Comparison of ENCODE assay signal across 9 cellular contexts in genomic region chr3:150764607-150765366, GRCh38. TPM values are rescaled to one million over a fixed set of nuclear protein-coding genes. Genes with fewer than 3 reads are reported as not detected.
A peak's percentile ranks its signal among the peaks of the same experiment; 100 is the strongest.
DNase-seq lines count a peak whose midpoint lies in the region; ATAC-seq, FAIRE-seq and TF ChIP-seq lines count a peak whose summit lies in the region.
"Had no signal": no experiment of that assay in that cellular context is flagged by ENCODE, and none has a peak within 500 bp of the region (broad histone marks: within the 10 kb centered on the region; RNA-seq: fewer than 3 reads in every experiment).

No MANE protein-coding gene starts in this region.

- DNase-seq in activated CD4-positive, alpha-beta T cell treated with anti-CD3 and anti-CD28 coated beads, Interleukin-2, amount 10 ng/mL, durations not matched to agents 7 days and 5 days: no peak
- no peak for DNase-seq in activated CD4-positive, alpha-beta T cell treated with anti-CD3 and anti-CD28 coated beads for 1 hour
- DNase-seq in activated CD4-positive, alpha-beta memory T cell treated with anti-CD3 and anti-CD28 coated beads, Interleukin-2, amount 10 ng/mL, durations not matched to agents 7 days and 5 days: no peak
- no peak for DNase-seq in HepG2 (ENCODE audit: low spot score)
- DNase-seq in thoracic aorta (ENCODE audit: low spot score): no peak

- H4K20me1 ChIP-seq in HepG2 (ENCODE audit: insufficient read depth, low read length): peaks cover 19% of the 10 kb centered on the region

- CTCF ChIA-PET in activated CD4-positive, alpha-beta T cell treated with anti-CD3 and anti-CD28 coated beads, Interleukin-2, amount 10 ng/mL, durations not matched to agents 7 days and 5 days (lab: Charles Lee): interaction anchor here (0.5 to 5.5 kb wide), 9 partner anchors 9 to 1109 kb away, joined by 3 to 61 read pairs (median 3); partner anchors contain the start of gene SERP1
- CTCF ChIA-PET in activated CD4-positive, alpha-beta memory T cell treated with anti-CD3 and anti-CD28 coated beads, Interleukin-2, amount 10 ng/mL, durations not matched to agents 7 days and 5 days (lab: Charles Lee): interaction anchor here (0.8 to 5.1 kb wide), 11 partner anchors 12 to 356 kb away, joined by 3 to 29 read pairs (median 4); partner anchors contain the start of gene ERICH6
- CTCF ChIA-PET in HepG2 (lab: Yijun Ruan, JAX; ENCODE audit: low intra/inter-chr PET ratio, low total read pairs): interaction anchor here (1.2 to 1.4 kb wide), 2 partner anchors 15 to 44 kb away, joined by 4 to 5 read pairs; no protein-coding TSS in a partner anchor

- peak overlapping the region; percentile 92 for H3K4me3 Mint-ChIP-seq in activated CD4-positive, alpha-beta T cell treated with anti-CD3 and anti-CD28 coated beads, Interleukin-2, amount 10 ng/mL, durations not matched to agents 7 days and 5 days
- peak overlapping the region; percentile 97 for H3K4me3 Mint-ChIP-seq in activated CD4-positive, alpha-beta memory T cell treated with anti-CD3 and anti-CD28 coated beads, Interleukin-2, amount 10 ng/mL, durations not matched to agents 7 days and 5 days

- H3K4me1 ChIP-seq in HepG2 (ENCODE audit: insufficient read depth, low read length) (peaks cover 56% of the 10 kb centered on the region), thoracic aorta (ENCODE audit: control insufficient read depth in 1 of 2, low read depth in 2 of 2) (peaks cover 9 to 26% of the 10 kb centered on the region in 2 donors)

- H3K36me3 Mint-ChIP-seq in activated CD4-positive, alpha-beta T cell treated with anti-CD3 and anti-CD28 coated beads, Interleukin-2, amount 10 ng/mL, durations not matched to agents 7 days and 5 days (ENCODE audit: low read depth): peaks cover 17% of the 10 kb centered on the region
- H3K36me3 Mint-ChIP-seq in activated CD4-positive, alpha-beta memory T cell treated with anti-CD3 and anti-CD28 coated beads, Interleukin-2, amount 10 ng/mL, durations not matched to agents 7 days and 5 days (ENCODE audit: low read depth): peaks cover 18% of the 10 kb centered on the region

- H3K9ac ChIP-seq in HepG2 (ENCODE audit: insufficient read depth, low read depth, low read length): peak overlapping the region; percentile 99

- H3K9me3 ChIP-seq in HepG2 (ENCODE audit: low read length) (no peaks in the 10 kb centered on the region), thoracic aorta (no peaks in the 10 kb centered on the region)

- H3K4me3 ChIP-seq in HepG2 (replicated peaks in 1 of 3; ENCODE audit: insufficient read depth in 1 of 3, low read depth in 2 of 3, low read length in 3 of 3) (peak overlapping the region; percentile 97 to 100 (median 98); a peak in 5 of 6 replicates), thoracic aorta (peak overlapping the region; percentile 84)

- in situ Hi-C loops in HepG2 (cut with HindIII; ENCODE audit: extremely low pct_ligation_motif_present, low pct_unique_long_range_greater_than_20kb): no loop called here

- FAIRE-seq in HepG2 (lab: Jason Lieb, UNC): no peak
- FAIRE-seq: urothelium cell line had no signal

- no peak overlapping the region for H2AFZ ChIP-seq in HepG2 (ENCODE audit: low read length)

- H3K27ac ChIP-seq in HepG2 (ENCODE audit: extremely low read length, insufficient read depth, low read length) (peak overlapping the region; percentile 99), thoracic aorta (peak overlapping the region; percentile 92 to 94)

- no peak for TF ChIP-seq RAD21 in HepG2 (CRISPR knock-in tag; IDR thresholded peaks at IDR 0.05)

- peaks cover 42% of the 10 kb centered on the region for H3K79me2 ChIP-seq in HepG2 (ENCODE audit: insufficient read depth, low read length)

- peak overlapping the region; percentile 83 for H3K4me2 ChIP-seq in HepG2 (ENCODE audit: low read depth, low read length)

- no peaks in the 10 kb centered on the region for H3K9me3 Mint-ChIP-seq in activated CD4-positive, alpha-beta T cell treated with anti-CD3 and anti-CD28 coated beads, Interleukin-2, amount 10 ng/mL, durations not matched to agents 7 days and 5 days
- H3K9me3 Mint-ChIP-seq in activated CD4-positive, alpha-beta memory T cell treated with anti-CD3 and anti-CD28 coated beads, Interleukin-2, amount 10 ng/mL, durations not matched to agents 7 days and 5 days: no peaks in the 10 kb centered on the region

- H3K4me1 Mint-ChIP-seq in activated CD4-positive, alpha-beta T cell treated with anti-CD3 and anti-CD28 coated beads, Interleukin-2, amount 10 ng/mL, durations not matched to agents 7 days and 5 days: peaks cover 34% of the 10 kb centered on the region
- H3K4me1 Mint-ChIP-seq in activated CD4-positive, alpha-beta memory T cell treated with anti-CD3 and anti-CD28 coated beads, Interleukin-2, amount 10 ng/mL, durations not matched to agents 7 days and 5 days: peaks cover 34% of the 10 kb centered on the region

- H3K27me3 Mint-ChIP-seq in activated CD4-positive, alpha-beta T cell treated with anti-CD3 and anti-CD28 coated beads, Interleukin-2, amount 10 ng/mL, durations not matched to agents 7 days and 5 days: no peaks in the 10 kb centered on the region
- no peaks in the 10 kb centered on the region for H3K27me3 Mint-ChIP-seq in activated CD4-positive, alpha-beta memory T cell treated with anti-CD3 and anti-CD28 coated beads, Interleukin-2, amount 10 ng/mL, durations not matched to agents 7 days and 5 days

- POLR2A ChIA-PET in activated CD4-positive, alpha-beta T cell treated with anti-CD3 and anti-CD28 coated beads, Interleukin-2, amount 10 ng/mL, durations not matched to agents 7 days and 5 days (lab: Charles Lee): no interaction called here
- POLR2A ChIA-PET in activated CD4-positive, alpha-beta memory T cell treated with anti-CD3 and anti-CD28 coated beads, Interleukin-2, amount 10 ng/mL, durations not matched to agents 7 days and 5 days (lab: Charles Lee): interaction anchor here (0.6 to 8.3 kb wide), 26 partner anchors 10 to 440 kb away, joined by 3 to 156 read pairs (median 10); partner anchors contain the start of genes EIF2A, ERICH6, GPR171 and MED12L
- POLR2A ChIA-PET in HepG2 (lab: Yijun Ruan, JAX): interaction anchor here (0.8 to 10.5 kb wide), 13 partner anchors 8 to 413 kb away, joined by 3 to 265 read pairs (median 16); partner anchors contain the start of genes ERICH6, SELENOT and TSC22D2

- TF ChIP-seq EP300 in HepG2 (IDR thresholded peaks at IDR 0.05; ENCODE audit: low read depth in 2 of 2, low read length in 2 of 2): no peak
- TF ChIP-seq EP300 in HepG2 (CRISPR knock-in tag; IDR thresholded peaks at IDR 0.05; ENCODE audit: borderline replicate concordance): no peak

- H3K36me3 ChIP-seq in HepG2 (replicated peaks in 1 of 2; ENCODE audit: control insufficient read depth in 1 of 2, insufficient read depth in 2 of 2, low read length in 2 of 2) (peaks cover 0 to under 1% of the 10 kb centered on the region in 2 experiments; a peak in 1 of 5 replicates), thoracic aorta (no peaks in the 10 kb centered on the region)

- peak overlapping the region; percentile 100 for H3K27ac Mint-ChIP-seq in activated CD4-positive, alpha-beta T cell treated with anti-CD3 and anti-CD28 coated beads, Interleukin-2, amount 10 ng/mL, durations not matched to agents 7 days and 5 days
- peak overlapping the region; percentile 100 for H3K27ac Mint-ChIP-seq in activated CD4-positive, alpha-beta memory T cell treated with anti-CD3 and anti-CD28 coated beads, Interleukin-2, amount 10 ng/mL, durations not matched to agents 7 days and 5 days

- ATAC-seq in HepG2: no peak
- ATAC-seq in thoracic aorta (ENCODE audit: insufficient number of reproducible peaks, low FRiP score, low read depth): no peak
- no peak for ATAC-seq in GM18858 (IDR thresholded peaks at IDR 0.05; ENCODE audit: unreplicated experiment)
- ATAC-seq in activated CD4-positive, CD25-positive, alpha-beta regulatory T cell treated with anti-CD3 and anti-CD28 coated beads, Interleukin-2, amount 50 U/mL, for 24 hours: no peak
- no peak for ATAC-seq in GM18873 (IDR thresholded peaks at IDR 0.05; ENCODE audit: low FRiP score, unreplicated experiment)

- no TSS peak for BruUV-seq in HepG2 (replicated peaks; lab: Mats Ljungman, UMichigan)

- WGBS in HepG2 (ENCODE audit: low lambda C conversion rate): 44% methylated on average over 6 of the region's 6 CpGs

- H3K27me3 ChIP-seq in HepG2 (ENCODE audit: control insufficient read depth in 1 of 2, insufficient read depth in 2 of 2, low read length in 2 of 2) (no peaks in the 10 kb centered on the region; a peak in 2 of 5 replicates), thoracic aorta (replicated peaks; ENCODE audit: insufficient read depth) (no peaks in the 10 kb centered on the region)

- TF ChIP-seq CTCF in HepG2 (CRISPR knock-in tag; IDR thresholded peaks at IDR 0.05): no peak
- no peak for TF ChIP-seq CTCF in thoracic aorta (IDR thresholded peaks at IDR 0.05)

- TF ChIP-seq POLR2A in HepG2 (IDR thresholded peaks at IDR 0.05; ENCODE audit: insufficient read depth in 1 of 2, low read depth in 2 of 2, low read length in 2 of 2): peak in 1 of 2 experiments; percentile 61; a peak in 2 of 4 replicates

- intact Hi-C loops in HepG2 (cut with micrococcal nuclease; ENCODE audit: unreplicated experiment): loop anchor here (1.0 to 10.0 kb wide), 2 partner anchors 23 to 360 kb away; partner anchors contain the start of gene TSC22D2

RNA-seq across cellular contexts. Expression of gene SIAH2, which starts 1.8 kb away (rescaled TPM):
- total RNA-seq in activated CD4-positive, alpha-beta T cell treated with anti-CD3 and anti-CD28 coated beads, Interleukin-2, amount 10 ng/mL, durations not matched to agents 7 days and 5 days: 10 to 100 TPM; 30.9 to 40.8 TPM
- 10 to 100 TPM; 42.5 to 44.9 TPM for total RNA-seq in activated CD4-positive, alpha-beta memory T cell treated with anti-CD3 and anti-CD28 coated beads, Interleukin-2, amount 10 ng/mL, durations not matched to agents 7 days and 5 days
- total RNA-seq in HepG2 (2016; rRNA removed; fragmentation: Illumina TruSeq; extraction: Trizol) (71.8 and 79.5 TPM in 2 replicates), thoracic aorta (10 to 100 TPM; 36.2 to 54.6 TPM)
- 41.9 and 49.0 TPM in 2 replicates for total RNA-seq in HepG2 (2016; cell fraction: cytosol; rRNA removed; fragmentation: Illumina TruSeq; extraction: Trizol; ENCODE audit: low read depth)
- 64.5 and 73.0 TPM in 2 replicates for total RNA-seq in HepG2 (2016; cell fraction: insoluble cytoplasmic fraction; rRNA removed; fragmentation: Illumina TruSeq; extraction: Trizol)
- 102 and 124 TPM in 2 replicates for total RNA-seq in HepG2 (2016; cell fraction: membrane; rRNA removed; fragmentation: Illumina TruSeq; extraction: Trizol)
- total RNA-seq in HepG2 (2016; cell fraction: nucleus; rRNA removed; fragmentation: Illumina TruSeq; extraction: Trizol): 38.0 and 42.7 TPM in 2 replicates
- 117 and 140 TPM in 2 replicates for polyA plus RNA-seq in HepG2 (2011; rRNA removed)
- 63.7 and 115 TPM in 2 replicates for polyA plus RNA-seq in HepG2 (2011; cell fraction: cytosol; rRNA removed)
- polyA plus RNA-seq in HepG2 (2011; cell fraction: nucleus; rRNA removed): 132 and 149 TPM in 2 replicates
- 62.2 and 69.8 TPM in 2 replicates for polyA plus RNA-seq in HepG2 (2012)
- polyA plus RNA-seq in HepG2 (2016; cell fraction: cytosol; fragmentation: Illumina TruSeq; extraction: Trizol; ENCODE audit: low read depth): 51.8 and 68.8 TPM in 2 replicates
- 103 and 110 TPM in 2 replicates for polyA plus RNA-seq in HepG2 (2016; cell fraction: insoluble cytoplasmic fraction; fragmentation: Illumina TruSeq; extraction: Trizol; ENCODE audit: low read depth)
- 106 and 126 TPM in 2 replicates for polyA plus RNA-seq in HepG2 (2016; cell fraction: membrane; fragmentation: Illumina TruSeq; extraction: Trizol; ENCODE audit: low read depth)
- 70.3 and 71.0 TPM in 2 replicates for polyA plus RNA-seq in HepG2 (2016; cell fraction: nucleus; fragmentation: Illumina TruSeq; extraction: Trizol; ENCODE audit: insufficient read depth, low read depth)
- polyA minus RNA-seq in HepG2 (2011; rRNA and poly(A)+ RNA removed; ENCODE audit: low replicate concordance): 134 and 280 TPM in 2 replicates
- polyA minus RNA-seq in HepG2 (2011; cell fraction: cytosol; rRNA and poly(A)+ RNA removed): 79.8 and 91.3 TPM in 2 replicates
- 24.6 and 28.0 TPM in 2 replicates for polyA minus RNA-seq in HepG2 (2011; cell fraction: nucleus; rRNA and poly(A)+ RNA removed)
